ENCODE assay signal across 11 cellular contexts in genomic region chr1:93816970-93817738, GRCh38.
DNase-seq lines count a peak whose midpoint lies in the region; ATAC-seq, FAIRE-seq and TF ChIP-seq lines count a peak whose summit lies in the region.
"Had no signal": no experiment of that assay in that cellular context is flagged by ENCODE, and none has a peak within 500 bp of the region (broad histone marks: within the 10 kb centered on the region; RNA-seq: fewer than 3 reads in every experiment).

No MANE protein-coding gene starts in this region.

- no peak for TF ChIP-seq POLR2A in K562 (conservative IDR thresholded peaks at IDR 0.05)
- no peak for TF ChIP-seq POLR2A in right lobe of liver (IDR thresholded peaks at IDR 0.05)
- TF ChIP-seq POLR2A in Peyer's patch (IDR thresholded peaks at IDR 0.05), result no peak
- TF ChIP-seq POLR2A in GM12891 (IDR thresholded peaks at IDR 0.05; ENCODE audit: low read depth, low read length), result no peak

- peak; percentile 93 for DNase-seq in Jurkat, Clone E6-1 (ENCODE audit: low read depth, low spot score)
- peak in 2 of 4 experiments; percentile 34 to 40 for DNase-seq in K562 (ENCODE audit: extremely low read depth in 1 of 4, low spot score in 3 of 4)
- no peak for DNase-seq in right lobe of liver
- no peak for DNase-seq in HK-2 (ENCODE audit: unreplicated experiment)
- no peak for DNase-seq in Peyer's patch
- no peak for DNase-seq in GM12891 (ENCODE audit: insufficient read length, low spot score)
- DNase-seq: activated CD4-positive, alpha-beta T cell treated with anti-CD3 and anti-CD28 coated beads for 1 hour; DMS53; gastrocnemius medialis had no signal

- TF ChIP-seq RAD21 in K562 (CRISPR knock-in tag; conservative IDR thresholded peaks at IDR 0.05 in 1 of 2, IDR thresholded peaks at IDR 0.05 in 1 of 2), result no peak

- no TSS peak for BruUV-seq in K562 (replicated peaks; lab: Mats Ljungman, UMichigan)

- H3K27ac ChIP-seq in ACC112 (ENCODE audit: low read depth, low read length), result peak overlapping the region; percentile 12; the same call in 1 of the 2 replicates
- no peak overlapping the region for H3K27ac ChIP-seq in K562 (ENCODE audit: extremely low read depth, low read depth, low read length)
- peak overlapping the region in 2 of 3 donors; percentile 8 to 51 for H3K27ac ChIP-seq in right lobe of liver
- peak overlapping the region in 1 of 4 donors; percentile 18 for H3K27ac ChIP-seq in Peyer's patch

- intact Hi-C loops in K562 (cut with micrococcal nuclease) (no loop called here), right lobe of liver (cut with DNase I) (loop anchor here in 1 of 2 donors (10.0 kb wide), 1 partner anchor 382 kb away; no protein-coding TSS in a partner anchor)

- H3K9ac ChIP-seq in K562 (ENCODE audit: insufficient read depth in 1 of 2, low read depth in 2 of 2, low read length in 2 of 2), result no peak overlapping the region

- TF ChIP-seq CTCF in K562 (IDR thresholded peaks at IDR 0.05 in 2 of 3, conservative IDR thresholded peaks at IDR 0.05 in 1 of 3; ENCODE audit: insufficient read depth in 2 of 3, low read depth in 1 of 3, low read length in 3 of 3), result no peak
- no peak for TF ChIP-seq CTCF in right lobe of liver (IDR thresholded peaks at IDR 0.05)
- TF ChIP-seq CTCF in Peyer's patch (IDR thresholded peaks at IDR 0.05), result no peak

- H3K36me3 ChIP-seq in ACC112 (ENCODE audit: insufficient read depth, low read length) (no peaks in the 10 kb centered on the region), K562 (ENCODE audit: control insufficient read depth, insufficient read depth, low read length) (no peaks in the 10 kb centered on the region), right lobe of liver (no peaks in the 10 kb centered on the region), Peyer's patch (no peaks in the 10 kb centered on the region)
- H3K36me3 ChIP-seq: gastrocnemius medialis had no signal

- no peak overlapping the region for H3K4me3 ChIP-seq in ACC112 (ENCODE audit: low read depth, low read length)
- H3K4me3 ChIP-seq in Jurkat, Clone E6-1 (ENCODE audit: low read length), result peak overlapping the region; percentile 10; the same call in 1 of the 2 replicates
- no peak overlapping the region for H3K4me3 ChIP-seq in K562
- H3K4me3 ChIP-seq in right lobe of liver, result no peak overlapping the region
- no peak overlapping the region for H3K4me3 ChIP-seq in Peyer's patch
- H3K4me3 ChIP-seq: gastrocnemius medialis had no signal

- FAIRE-seq in K562 (lab: Jason Lieb, UNC) (peak; percentile 48), GM12891 (lab: Jason Lieb, UNC) (no peak)

- in situ Hi-C loops in K562 (cut with MboI), result loop anchor here (5.0 to 10.0 kb wide), 2 partner anchors 190 to 372 kb away; partner anchors contain the start of gene FNBP1L

- CTCF ChIA-PET in K562 (lab: Yijun Ruan, JAX; ENCODE audit: low intra/inter-chr PET ratio), result no interaction called here

- H3K4me1 ChIP-seq in ACC112 (ENCODE audit: control insufficient read depth, insufficient read depth, low read length, unreplicated experiment), result peaks cover 33% of the 10 kb centered on the region
- H3K4me1 ChIP-seq in K562 (replicated peaks in 1 of 2; ENCODE audit: control insufficient read depth in 2 of 2, insufficient read depth in 2 of 2, low read length in 2 of 2), result peaks cover 0 to 15% of the 10 kb centered on the region in 2 experiments; a peak in 3 of 5 replicates
- H3K4me1 ChIP-seq in right lobe of liver, result no peaks in the 10 kb centered on the region
- no peaks in the 10 kb centered on the region for H3K4me1 ChIP-seq in Peyer's patch
- H3K4me1 ChIP-seq: gastrocnemius medialis had no signal

- H3K9me1 ChIP-seq in K562 (ENCODE audit: control insufficient read depth, insufficient read depth, low read length), result no peaks in the 10 kb centered on the region

- 13% methylated on average over 3 of the region's 3 CpGs for WGBS in K562 (ENCODE audit: insufficient coverage, low coverage, missing lambda C conversion rate)
- 40% methylated on average over 3 of the region's 3 CpGs for WGBS in right lobe of liver (ENCODE audit: insufficient coverage, low coverage, low lambda C conversion rate, missing lambda C conversion rate)

- H3K9me3 ChIP-seq in K562 (replicated peaks; ENCODE audit: control insufficient read depth, insufficient read depth, low read depth, low read length) (no peaks in the 10 kb centered on the region; the same call in 1 of the 2 replicates), right lobe of liver (no peaks in the 10 kb centered on the region), Peyer's patch (no peaks in the 10 kb centered on the region)
- H3K9me3 ChIP-seq: gastrocnemius medialis had no signal

- H3K4me2 ChIP-seq in K562 (ENCODE audit: insufficient read depth, low read length), result no peak overlapping the region

- H3K27me3 ChIP-seq in ACC112 (ENCODE audit: insufficient read depth, low read length) (no peaks in the 10 kb centered on the region), K562 (ENCODE audit: control insufficient read depth in 2 of 2, insufficient read depth in 2 of 2, low read length in 2 of 2) (peaks cover 11 to 14% of the 10 kb centered on the region in 2 experiments; a peak in 4 of 5 replicates), right lobe of liver (no peaks in the 10 kb centered on the region), Peyer's patch (no peaks in the 10 kb centered on the region)
- H3K27me3 ChIP-seq: gastrocnemius medialis had no signal

- H4K20me1 ChIP-seq in K562 (replicated peaks; ENCODE audit: control insufficient read depth, insufficient read depth, low read length), result no peaks in the 10 kb centered on the region

- peak; percentile 38; the same call in 1 of the 3 replicates for ATAC-seq in K562
- ATAC-seq in right lobe of liver, result peak; percentile 60 to 76 (median 67)
- ATAC-seq in GM18907 (IDR thresholded peaks at IDR 0.05; ENCODE audit: unreplicated experiment), result no peak

- peak; percentile 20; the same call in 1 of the 2 replicates for TF ChIP-seq EP300 in K562 (IDR thresholded peaks at IDR 0.05; ENCODE audit: low read length)

- H2AFZ ChIP-seq in ACC112 (ENCODE audit: low read length, unreplicated experiment) (peak overlapping the region; percentile 11), K562 (ENCODE audit: low read depth, low read length) (no peak overlapping the region)

- POLR2A ChIA-PET in K562 (lab: Yijun Ruan, JAX), result interaction anchor here (0.6 to 1.4 kb wide), 3 partner anchors 11 to 217 kb away, joined by 3 to 4 read pairs (median 3); no protein-coding TSS in a partner anchor

- H3K79me2 ChIP-seq in ACC112 (ENCODE audit: control insufficient read depth, insufficient read depth, low read length, unreplicated experiment) (no peaks in the 10 kb centered on the region), K562 (ENCODE audit: control insufficient read depth, insufficient read depth, low read length) (no peaks in the 10 kb centered on the region)

TF ChIP-seq in K562, 482 proteins besides CTCF, POLR2A, EP300 and RAD21 (continues in another document):
- no peak for TF ChIP-seq ZNF24 (IDR thresholded peaks at IDR 0.05)
- no peak for TF ChIP-seq KLF13 (tag; IDR thresholded peaks at IDR 0.05; ENCODE audit: borderline replicate concordance, low read depth)
- no peak for TF ChIP-seq ZNF23 (CRISPR knock-in tag; IDR thresholded peaks at IDR 0.05)
- no peak for TF ChIP-seq ZFP30 (CRISPR knock-in tag; IDR thresholded peaks at IDR 0.05; ENCODE audit: borderline replicate concordance)
- no peak for TF ChIP-seq MAZ (CRISPR knock-in tag; conservative IDR thresholded peaks at IDR 0.05 in 1 of 2, IDR thresholded peaks at IDR 0.05 in 1 of 2)
- TF ChIP-seq HDAC2 (IDR thresholded peaks at IDR 0.05), result peak; percentile 67
- TF ChIP-seq ETV6 (IDR thresholded peaks at IDR 0.05; ENCODE audit: borderline replicate concordance in 1 of 2, low read depth in 2 of 2, low read length in 1 of 2), result peak; percentile 66 to 94; a peak in 3 of 4 replicates
- no peak for TF ChIP-seq ETV6 (CRISPR knock-in tag; IDR thresholded peaks at IDR 0.05; ENCODE audit: borderline replicate concordance)
- TF ChIP-seq ZBTB17 (CRISPR knock-in tag; IDR thresholded peaks at IDR 0.05), result no peak
- TF ChIP-seq GABPA (tag; conservative IDR thresholded peaks at IDR 0.05; ENCODE audit: low read depth), result peak; percentile 43; the same call in 1 of the 2 replicates
- TF ChIP-seq KAT8 (IDR thresholded peaks at IDR 0.05; ENCODE audit: low read depth), result no peak
- peak; percentile 50 for TF ChIP-seq MEIS2 (IDR thresholded peaks at IDR 0.05; ENCODE audit: partially characterized antibody)
- TF ChIP-seq ETV5 (CRISPR knock-in tag; IDR thresholded peaks at IDR 0.05; ENCODE audit: low read depth), result peak; percentile 76; the same call in 1 of the 2 replicates
- peak; percentile 78 for TF ChIP-seq ETV1 (tag; conservative IDR thresholded peaks at IDR 0.05; ENCODE audit: low read depth)
- 0 out of 2 replicates have a peak, but pooled peaks have one; percentile 16 for TF ChIP-seq SMAD4 (CRISPR knock-in tag; conservative IDR thresholded peaks at IDR 0.05)
- TF ChIP-seq KLF16 (IDR thresholded peaks at IDR 0.05), result peak; percentile 65

TF ChIP-seq in GM12891, 5 proteins besides CTCF, POLR2A, EP300 and RAD21:
- TF ChIP-seq TAF1 (IDR thresholded peaks at IDR 0.05; ENCODE audit: low read depth, low read length) (no peak), POLR2AphosphoS5 (IDR thresholded peaks at IDR 0.05; ENCODE audit: low read depth, low read length) (no peak), POU2F2 (IDR thresholded peaks at IDR 0.05; ENCODE audit: low read depth, low read length) (no peak), SPI1 (IDR thresholded peaks at IDR 0.05; ENCODE audit: low read depth, low read length) (no peak), PAX5 (IDR thresholded peaks at IDR 0.05; ENCODE audit: insufficient read depth, low read length, severe bottlenecking) (no peak)
